ENCODE assay signal across 1 cellular context in the genomic region with DNA sequence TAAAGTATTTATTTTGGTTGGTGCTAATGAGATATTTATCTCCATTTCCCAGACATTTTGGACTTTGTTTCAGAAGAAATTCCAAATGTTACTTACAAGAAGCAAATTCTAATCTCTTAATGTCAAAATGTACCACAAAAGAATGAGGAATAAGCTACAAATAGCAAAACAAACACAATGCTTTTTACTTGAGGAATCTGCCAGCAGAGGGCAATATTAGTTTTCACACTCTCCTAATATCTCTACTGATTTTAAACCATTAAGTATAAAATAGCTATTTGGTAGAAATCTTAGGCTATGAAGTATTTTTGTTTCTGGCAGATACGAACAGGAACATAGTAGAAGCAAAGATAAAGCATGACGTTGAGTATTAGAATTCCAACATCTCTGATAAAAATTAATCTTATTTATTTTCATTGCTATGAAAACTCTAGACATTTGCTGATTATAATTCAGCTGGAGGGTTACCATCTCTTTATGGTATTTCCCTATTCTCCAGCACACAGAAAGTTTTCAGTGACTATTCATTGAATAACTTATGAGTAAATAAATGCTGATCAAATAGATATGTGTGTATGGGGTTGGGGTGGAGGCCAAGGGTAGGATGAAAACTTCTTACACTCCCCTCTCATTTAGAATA.
TF ChIP-seq lines count a peak whose summit lies in the region.

No MANE protein-coding gene starts in this region.

TF ChIP-seq in GM23338, 12 proteins besides CTCF, POLR2A, EP300 and RAD21 (continued from another document):
- TF ChIP-seq ZNF114 (CRISPR knock-in tag; IDR thresholded peaks at IDR 0.05): no peak
- TF ChIP-seq JUNB (IDR thresholded peaks at IDR 0.05; ENCODE audit: unreplicated experiment): no peak
